8 cellular contexts compared by ENCODE assay signal in genomic region chr5:43556607-43556856, GRCh38. TPM values are rescaled to one million over a fixed set of nuclear protein-coding genes. Genes with fewer than 3 reads are reported as not detected.
DNase-seq lines count a peak whose midpoint lies in the region; ATAC-seq and TF ChIP-seq lines count a peak whose summit lies in the region.
"Not testable (repeated sequence)": the region's sequence is repeated elsewhere in the genome, so short reads cannot be mapped to it uniquely, and the experiment has no call there.

No MANE protein-coding gene starts in this region.

- DNase-seq in T-cell; cardiac fibroblast (ENCODE audit: low read depth in 2 of 2); hepatocyte (ENCODE audit: low spot score); tibial artery: not testable (repeated sequence)

- not testable (repeated sequence) for H3K27me3 ChIP-seq in hepatocyte; neuron (ENCODE audit: insufficient read depth, low read length); tibial artery

- TF ChIP-seq CTCF in GM12875 (IDR thresholded peaks at IDR 0.05; ENCODE audit: borderline replicate concordance, insufficient read depth, low read depth, low read length); cardiac fibroblast (IDR thresholded peaks at IDR 0.05; ENCODE audit: low read depth, low read length); hepatocyte (IDR thresholded peaks at IDR 0.05; ENCODE audit: poor library complexity); tibial artery (IDR thresholded peaks at IDR 0.05): not testable (repeated sequence)

- H3K27ac ChIP-seq in hepatocyte (peak overlapping the region; percentile 100), tibial artery (peak overlapping the region; percentile 94 to 97)

- not testable (repeated sequence) for H3K27me3 Mint-ChIP-seq in T-cell

- H3K79me2 ChIP-seq in hepatocyte = peaks cover 46% of the 10 kb centered on the region

- H3K36me3 ChIP-seq in hepatocyte (replicated peaks; ENCODE audit: insufficient read depth, low read depth) = not testable (repeated sequence)
- peaks cover 40% of the 10 kb centered on the region for H3K36me3 ChIP-seq in neuron (ENCODE audit: insufficient read depth, low read length)
- H3K36me3 ChIP-seq in tibial artery = peaks cover 0 to 11% (median 0%) of the 10 kb centered on the region in 3 donors

- H3K4me1 ChIP-seq in hepatocyte (ENCODE audit: insufficient read depth) = peaks cover 19% of the 10 kb centered on the region
- H3K4me1 ChIP-seq in neuron (ENCODE audit: insufficient read depth, low read length) = peaks cover 27% of the 10 kb centered on the region
- H3K4me1 ChIP-seq in tibial artery = peaks cover 0 to 51% (median 24%) of the 10 kb centered on the region in 4 donors

- peak overlapping the region; percentile 94 for H3K4me3 ChIP-seq in GM12875 (ENCODE audit: low read depth, low read length)
- peak overlapping the region; percentile 81 to 91 for H3K4me3 ChIP-seq in cardiac fibroblast (replicated peaks in 1 of 2; ENCODE audit: low read depth in 2 of 2, low read length in 2 of 2)
- H3K4me3 ChIP-seq in hepatocyte = peak overlapping the region; percentile 85
- peak overlapping the region; percentile 81 for H3K4me3 ChIP-seq in neuron (ENCODE audit: low read length)
- peak overlapping the region; percentile 69 to 92 for H3K4me3 ChIP-seq in tibial artery

- not testable (repeated sequence) for H3K36me3 Mint-ChIP-seq in T-cell

- CTCF ChIA-PET in T-cell (lab: Charles Lee) = interaction anchor here in 1 of 2 donors (0.6 kb wide), 1 partner anchor 14 kb away, joined by 4 read pairs; no protein-coding TSS in a partner anchor

- intact Hi-C loops in tibial artery (cut with DNase I; ENCODE audit: low total_unique reads) = loop anchor here (2.0 kb wide), 1 partner anchor 46 kb away; the partner anchor contains the start of gene NNT

- H4K20me1 ChIP-seq in hepatocyte (ENCODE audit: insufficient read depth, poor library complexity, severe bottlenecking) = peaks cover 40% of the 10 kb centered on the region

- H3K4me3 Mint-ChIP-seq in T-cell = peak overlapping the region in 2 of 3 donors; percentile 90 to 92

- not testable (repeated sequence) for H3K9me2 ChIP-seq in hepatocyte (replicated peaks; ENCODE audit: insufficient read depth)

- H3K4me1 Mint-ChIP-seq in T-cell = peaks cover 7 to 11% (median 7%) of the 10 kb centered on the region in 3 donors

- not testable (repeated sequence) for H3K9me3 Mint-ChIP-seq in T-cell

- H2AFZ ChIP-seq in hepatocyte (peak overlapping the region; percentile 99), neuron (ENCODE audit: low read depth, low read length) (peak overlapping the region; percentile 90)

- ATAC-seq in GM21825 (IDR thresholded peaks at IDR 0.05; ENCODE audit: unreplicated experiment) = peak; percentile 89
- ATAC-seq in HG03432 (IDR thresholded peaks at IDR 0.05; ENCODE audit: unreplicated experiment) = peak; percentile 91
- ATAC-seq in T-cell (replicated peaks in 1 of 4) = peak in 2 of 4 experiments; percentile 46 to 50

- H3K4me2 ChIP-seq in hepatocyte = peak overlapping the region; percentile 85

- WGBS in hepatocyte (ENCODE audit: low lambda C conversion rate, missing lambda C conversion rate) = no CpG with 5 or more reads among the region's 30 CpGs

- POLR2A ChIA-PET in T-cell (lab: Charles Lee) = not testable (repeated sequence)

- not testable (repeated sequence) for H3K9me3 ChIP-seq in hepatocyte (ENCODE audit: low read depth); neuron (ENCODE audit: low read length); tibial artery

- H3K27ac Mint-ChIP-seq in T-cell = not testable (repeated sequence)

RNA-seq across cellular contexts. Expression of gene PAIP1, which starts 0.3 kb away (rescaled TPM):
- total RNA-seq in T-cell (10 to 100 TPM; 28.8 to 44.9 (median 35.0) TPM), hepatocyte (131 and 140 TPM in 2 replicates)
- polyA plus RNA-seq in hepatocyte = 123 and 128 TPM in 2 replicates

RNA-seq across cellular contexts. Expression of gene C5orf34, which starts 41.6 kb away (rescaled TPM):
- total RNA-seq in T-cell (1 to 10 TPM; 1.0 to 4.2 (median 2.8) TPM), hepatocyte (2.1 and 4.5 TPM in 2 replicates)
- 1.9 and 3.3 TPM in 2 replicates for polyA plus RNA-seq in hepatocyte

RNA-seq across cellular contexts. Expression of gene NNT, which starts 46.4 kb away (rescaled TPM):
- total RNA-seq in T-cell = 10 to 100 TPM; 49.3 to 56.3 (median 52.6) TPM
- total RNA-seq in hepatocyte = 90.8 and 102 TPM in 2 replicates
- 49.9 and 55.3 TPM in 2 replicates for polyA plus RNA-seq in hepatocyte
